Comparison of ENCODE assay signal across 29 cellular contexts in genomic region chr14:67371247-67372148, GRCh38. TPM values are rescaled to one million over a fixed set of nuclear protein-coding genes. Genes with fewer than 3 reads are reported as not detected.
DNase-seq lines count a peak whose midpoint lies in the region; ATAC-seq, FAIRE-seq and TF ChIP-seq lines count a peak whose summit lies in the region.
"Had no signal": no experiment of that assay in that cellular context is flagged by ENCODE, and none has a peak within 500 bp of the region (broad histone marks: within the 10 kb centered on the region; RNA-seq: fewer than 3 reads in every experiment).

No MANE protein-coding gene starts in this region.

- H3K79me1 ChIP-seq in IMR-90 (ENCODE audit: low read depth in 1 of 2, low read length in 2 of 2) = peaks cover 8 to 32% of the 10 kb centered on the region in 2 experiments

- peaks cover 4% of the 10 kb centered on the region; the same call in 1 of the 2 replicates for H3K9me1 ChIP-seq in IMR-90 (ENCODE audit: insufficient read depth, low read length)
- H3K9me1 ChIP-seq in keratinocyte (ENCODE audit: control insufficient read depth, extremely low read depth, insufficient read depth, low read length) = no peaks in the 10 kb centered on the region

- peak in 1 of 2 experiments; percentile 32; a peak in 3 of 6 replicates for ATAC-seq in A549
- peak; percentile 46; the same call in 1 of the 2 replicates for ATAC-seq in IMR-90 (ENCODE audit: low read depth)
- peak; percentile 10; the same call in 1 of the 3 replicates for ATAC-seq in GM12878
- ATAC-seq in HG02973 (IDR thresholded peaks at IDR 0.05; ENCODE audit: unreplicated experiment) = no peak
- ATAC-seq: heart right ventricle, left lung, right lobe of liver had no signal

- intact Hi-C loops in IMR-90 (cut with micrococcal nuclease) = no loop called here
- intact Hi-C loops in GM12878 (cut with micrococcal nuclease; ENCODE audit: unreplicated experiment) = no loop called here
- intact Hi-C loops in cardiac septum (cut with DNase I) = no loop called here

- H3K4me2 ChIP-seq in A549 = no peak overlapping the region
- no peak overlapping the region for H3K4me2 ChIP-seq in IMR-90 (ENCODE audit: low read depth, low read length)
- no peak overlapping the region for H3K4me2 ChIP-seq in GM12878 (ENCODE audit: control insufficient read depth, insufficient read depth)
- no peak overlapping the region for H3K4me2 ChIP-seq in keratinocyte (ENCODE audit: control insufficient read depth, extremely low read depth, insufficient read depth, low read depth, low read length)

- dilution Hi-C loops in IMR-90 (cut with HindIII; ENCODE audit: low sequenced_read_pairs, unreplicated experiment) (no loop called here), keratinocyte (cut with MboI; ENCODE audit: extremely low pct_ligation_motif_present, low sequenced_read_pairs) (no loop called here)

- H3K9me3 ChIP-seq in A549 (no peaks in the 10 kb centered on the region), IMR-90 (ENCODE audit: control insufficient read depth, insufficient read depth, low read length) (no peaks in the 10 kb centered on the region), GM12878 (replicated peaks; ENCODE audit: control insufficient read depth, insufficient read depth, low read length) (no peaks in the 10 kb centered on the region; the same call in 2 of the 3 replicates), keratinocyte (ENCODE audit: control insufficient read depth, low read depth, low read length) (no peaks in the 10 kb centered on the region)
- H3K9me3 ChIP-seq: heart right ventricle, left lung, right lobe of liver, SJCRH30 had no signal

- H3K79me2 ChIP-seq in GM12878 (ENCODE audit: control insufficient read depth, insufficient read depth, low read length) (peaks cover 14% of the 10 kb centered on the region), keratinocyte (ENCODE audit: control insufficient read depth, insufficient read depth, low read length) (peaks cover 57% of the 10 kb centered on the region)

- TF ChIP-seq POLR2A in A549 (IDR thresholded peaks at IDR 0.05; ENCODE audit: low read length) = no peak
- no peak for TF ChIP-seq POLR2A in IMR-90 (IDR thresholded peaks at IDR 0.05; ENCODE audit: low read depth, low read length)
- no peak for TF ChIP-seq POLR2A in GM12878 (IDR thresholded peaks at IDR 0.05; ENCODE audit: low read depth, low read length)

- H3K4me1 ChIP-seq in A549 (0 out of 3 replicates have a peak, but pooled peaks cover 5% of the 10 kb centered on the region), IMR-90 (ENCODE audit: control insufficient read depth, insufficient read depth, low read length) (peaks cover 2% of the 10 kb centered on the region; the same call in 1 of the 2 replicates), GM12878 (ENCODE audit: control insufficient read depth, insufficient read depth, low read length) (no peaks in the 10 kb centered on the region), keratinocyte (ENCODE audit: control insufficient read depth, extremely low read depth, insufficient read depth, low read length) (no peaks in the 10 kb centered on the region)
- H3K4me1 ChIP-seq: left lung, SJCRH30 had no signal

- no peak overlapping the region for H4K8ac ChIP-seq in IMR-90 (ENCODE audit: low read depth in 2 of 2, low read length in 2 of 2)

- H2AK9ac ChIP-seq in IMR-90 (replicated peaks; ENCODE audit: low read depth, low read length, poor library complexity) = no peak overlapping the region

- TF ChIP-seq CTCF in A549 (IDR thresholded peaks at IDR 0.05) = no peak
- no peak for TF ChIP-seq CTCF in IMR-90 (conservative IDR thresholded peaks at IDR 0.05; ENCODE audit: low read depth, low read length)
- no peak for TF ChIP-seq CTCF in GM12878 (IDR thresholded peaks at IDR 0.05 in 2 of 3, conservative IDR thresholded peaks at IDR 0.05 in 1 of 3; ENCODE audit: control insufficient read depth in 2 of 3, extremely low read depth in 1 of 3, insufficient read depth in 1 of 3, low read depth in 3 of 3, low read length in 3 of 3)
- TF ChIP-seq CTCF in keratinocyte (optimal IDR thresholded peaks at IDR 0.05 in 1 of 3, IDR thresholded peaks at IDR 0.05 in 1 of 3, conservative IDR thresholded peaks at IDR 0.05 in 1 of 3; ENCODE audit: extremely low read depth in 1 of 3, insufficient read depth in 2 of 3, low read length in 3 of 3) = no peak

- H3K36me3 ChIP-seq in IMR-90 (ENCODE audit: control insufficient read depth, insufficient read depth, low read length) (peaks cover 39% of the 10 kb centered on the region), GM12878 (ENCODE audit: control insufficient read depth in 2 of 2, insufficient read depth in 2 of 2, low read length in 1 of 2) (peaks cover 5 to 33% of the 10 kb centered on the region in 2 experiments), keratinocyte (ENCODE audit: control insufficient read depth in 2 of 2, extremely low read depth in 1 of 2, insufficient read depth in 2 of 2, low read length in 2 of 2) (peaks cover 12 to 24% of the 10 kb centered on the region in 2 experiments)

- SMC1A ChIA-PET in GM12878 (lab: Charles Lee; ENCODE audit: uncharacterized antibody, unreplicated experiment) = interaction anchor here (1.2 to 1.7 kb wide), 2 partner anchors 8 to 14 kb away, joined by 3 read pairs; no protein-coding TSS in a partner anchor

- H4K20me1 ChIP-seq in IMR-90 (ENCODE audit: insufficient read depth, low read length) = peaks cover 20% of the 10 kb centered on the region
- H4K20me1 ChIP-seq in GM12878 (ENCODE audit: control insufficient read depth, insufficient read depth) = no peaks in the 10 kb centered on the region
- peaks cover 10% of the 10 kb centered on the region for H4K20me1 ChIP-seq in keratinocyte (ENCODE audit: control insufficient read depth, extremely low read depth, insufficient read depth, low read length)

- RAD21 ChIA-PET in GM12878 (lab: Charles Lee; ENCODE audit: unreplicated experiment) = no interaction called here

- H3K27me3 ChIP-seq in IMR-90 (ENCODE audit: control insufficient read depth, insufficient read depth, low read length) (no peaks in the 10 kb centered on the region), GM12878 (replicated peaks in 1 of 2; ENCODE audit: control insufficient read depth in 2 of 2, insufficient read depth in 2 of 2, low read length in 1 of 2) (no peaks in the 10 kb centered on the region), keratinocyte (ENCODE audit: control insufficient read depth, extremely low read depth, insufficient read depth, low read length) (no peaks in the 10 kb centered on the region)
- H3K27me3 ChIP-seq: heart right ventricle, left lung, right lobe of liver, SJCRH30 had no signal

- CTCF ChIA-PET in A549 (lab: Yijun Ruan, JAX) = no interaction called here
- CTCF ChIA-PET in IMR-90 (lab: Yijun Ruan, JAX) = interaction anchor here (0.9 kb wide), 1 partner anchor 12 kb away, joined by 5 read pairs; the partner anchor contains the start of gene ATP6V1D
- CTCF ChIA-PET in GM12878 (lab: Yijun Ruan, JAX) = interaction anchor here (1.0 kb wide), 1 partner anchor 12 kb away, joined by 4 read pairs; the partner anchor contains the start of genes ATP6V1D and EIF2S1

- no peak overlapping the region for H2BK120ac ChIP-seq in IMR-90 (ENCODE audit: low read depth, low read length)

- H3K4me3 ChIP-seq in A549 (no peak overlapping the region), IMR-90 (ENCODE audit: insufficient read depth, low read depth, low read length) (no peak overlapping the region), GM12878 (no peak overlapping the region), keratinocyte (ENCODE audit: control insufficient read depth in 2 of 3, extremely low read depth in 1 of 3, insufficient read depth in 2 of 3, low read depth in 1 of 3, low read length in 3 of 3) (no peak overlapping the region)
- H3K4me3 ChIP-seq: heart right ventricle, left lung, right lobe of liver, SJCRH30 had no signal

- H3K56ac ChIP-seq in IMR-90 (ENCODE audit: extremely low read depth, insufficient read depth, low read length) = no peak overlapping the region

- no peak for FAIRE-seq in A549 (lab: Jason Lieb, UNC)
- no peak for FAIRE-seq in GM12878 (lab: Jason Lieb, UNC)
- no peak for FAIRE-seq in keratinocyte (lab: Jason Lieb, UNC)
- FAIRE-seq: endometrium had no signal

- no peak overlapping the region for H3K23ac ChIP-seq in IMR-90 (ENCODE audit: low read depth, low read length)

- DNase-seq in A549 (ENCODE audit: low read depth in 1 of 2, low spot score in 1 of 2) (no peak), IMR-90 (no peak), GM12878 (ENCODE audit: low read depth, low spot score) (no peak), keratinocyte (ENCODE audit: low read depth, low spot score) (no peak), HUDEP-2 (lab: John Stamatoyannopoulos, UW; ENCODE audit: unreplicated experiment in 76 of 76) (no peak), cardiac septum (ENCODE audit: low spot score) (no peak)
- DNase-seq in activated CD8-positive, alpha-beta memory T cell treated with anti-CD3 and anti-CD28 coated beads, Interleukin-2, amount 50 U/mL, for 4 hours = no peak
- DNase-seq: activated CD4-positive, alpha-beta T cell treated with anti-CD3 and anti-CD28 coated beads, Interleukin-2, amount 10 ng/mL, durations not matched to agents 7 days and 5 days; activated CD8-positive, alpha-beta memory T cell treated with anti-CD3 and anti-CD28 coated beads, Interleukin-2, amount 50 U/mL, for 48 hours; activated effector memory CD4-positive, alpha-beta T cell treated with anti-CD3 and anti-CD28 coated beads, Interleukin-2, amount 50 U/mL, for 16 hours; C1 segment of cervical spinal cord; DMS153; GDM1; H9; heart right ventricle; KBM-7; left lung; midbrain; NCI-H187 treated with DMSO at 0.1 percent for 48 hours; NCI-H2227 treated with DMSO at 0.1 percent for 48 hours; NCI-H82; nephron progenitor cell; posterior cingulate gyrus; right lobe of liver; SJCRH30; T-helper 2 cell; WERI-Rb-1 had no signal

- H2AFZ ChIP-seq in IMR-90 (replicated peaks; ENCODE audit: low read length, poor library complexity) = no peak overlapping the region
- H2AFZ ChIP-seq in GM12878 (ENCODE audit: control insufficient read depth, low read depth, low read length) = no peak overlapping the region
- H2AFZ ChIP-seq in keratinocyte (ENCODE audit: control insufficient read depth, low read length) = no peak overlapping the region

- no peak overlapping the region for H2BK5ac ChIP-seq in IMR-90 (ENCODE audit: low read depth, low read length, poor library complexity, severe bottlenecking)

- TF ChIP-seq EP300 in A549 (IDR thresholded peaks at IDR 0.05) (no peak), GM12878 (IDR thresholded peaks at IDR 0.05; ENCODE audit: borderline replicate concordance in 1 of 2, control insufficient read depth in 1 of 2, low read depth in 2 of 2, low read length in 2 of 2) (no peak)

- H3K9ac ChIP-seq in IMR-90 (ENCODE audit: low read depth, low read length) (no peak overlapping the region), GM12878 (ENCODE audit: control insufficient read depth, insufficient read depth, low read length) (no peak overlapping the region), keratinocyte (ENCODE audit: control insufficient read depth, extremely low read depth, insufficient read depth, low read length) (no peak overlapping the region)

- no peak overlapping the region for H3K18ac ChIP-seq in IMR-90 (ENCODE audit: low read depth, low read length)

- no peak overlapping the region for H4K5ac ChIP-seq in IMR-90 (ENCODE audit: low read depth, low read length)

- H3K14ac ChIP-seq in IMR-90 (replicated peaks; ENCODE audit: low read depth, low read length) = no peak overlapping the region

- no peak overlapping the region for H3K27ac ChIP-seq in A549
- H3K27ac ChIP-seq in IMR-90 (ENCODE audit: insufficient read depth, low read length) = no peak overlapping the region
- no peak overlapping the region for H3K27ac ChIP-seq in GM12878 (ENCODE audit: control insufficient read depth, insufficient read depth)
- peak overlapping the region; percentile 20 for H3K27ac ChIP-seq in keratinocyte (ENCODE audit: control insufficient read depth, insufficient read depth, low read length)
- H3K27ac ChIP-seq: heart right ventricle, left lung, right lobe of liver, SJCRH30, WERI-Rb-1 had no signal

- H2BK20ac ChIP-seq in IMR-90 (ENCODE audit: low read depth, low read length) = no peak overlapping the region

- no peak overlapping the region for H2BK15ac ChIP-seq in IMR-90 (ENCODE audit: low read depth, low read length)

- no peak for TF ChIP-seq RAD21 in A549 (conservative IDR thresholded peaks at IDR 0.05 in 1 of 2, IDR thresholded peaks at IDR 0.05 in 1 of 2)
- no peak for TF ChIP-seq RAD21 in IMR-90 (IDR thresholded peaks at IDR 0.05; ENCODE audit: low read length)
- no peak for TF ChIP-seq RAD21 in GM12878 (IDR thresholded peaks at IDR 0.05; ENCODE audit: insufficient read depth, low read depth, low read length)

- no peak overlapping the region for H2AK5ac ChIP-seq in IMR-90 (ENCODE audit: low read depth, low read length)

- H4K91ac ChIP-seq in IMR-90 (ENCODE audit: insufficient read depth, low read depth, low read length) = no peak overlapping the region

- POLR2A ChIA-PET in A549 (lab: Yijun Ruan, JAX) = interaction anchor here (0.6 kb wide), 1 partner anchor 15 kb away, joined by 3 read pairs; no protein-coding TSS in a partner anchor
- POLR2A ChIA-PET in IMR-90 (lab: Charles Lee; ENCODE audit: unreplicated experiment) = no interaction called here
- POLR2A ChIA-PET in GM12878 (lab: Charles Lee) = no interaction called here

- in situ Hi-C loops in IMR-90 (cut with MboI; ENCODE audit: low sequenced_read_pairs) = no loop called here
- in situ Hi-C loops in GM12878 (cut with MboI) = no loop called here

- 97% methylated on average over 4 of the region's 4 CpGs for WGBS in A549 (ENCODE audit: missing lambda C conversion rate)
- WGBS in IMR-90 (ENCODE audit: extremely low coverage in 2 of 2, insufficient read length in 1 of 2), 2 experiments = no CpG with 5 or more reads among the region's 4 CpGs
- WGBS in GM12878 (ENCODE audit: insufficient coverage, insufficient replicate concordance, low lambda C conversion rate, missing lambda C conversion rate) = 81% methylated on average over 4 of the region's 4 CpGs

- BruUV-seq in IMR-90 (replicated peaks; lab: Mats Ljungman, UMichigan) (no TSS peak), GM12878 (replicated peaks; lab: Mats Ljungman, UMichigan) (no TSS peak)

- no peak overlapping the region for H3K4ac ChIP-seq in IMR-90 (ENCODE audit: low read depth, low read length)

RNA-seq across cellular contexts. Expression of gene EIF2S1, which starts 11.4 kb away (rescaled TPM):
- 192 and 393 TPM in 2 replicates for polyA plus RNA-seq in A549 (2011; rRNA removed)
- polyA plus RNA-seq in A549 (2012; cell fraction: cytosol; rRNA removed) = 66.6 and 93.4 TPM in 2 replicates
- 25.6 and 30.5 TPM in 2 replicates for polyA plus RNA-seq in A549 (2012; cell fraction: nucleus; rRNA removed)
- 385 to 465 TPM (median 404 TPM) in 3 replicates for polyA plus RNA-seq in A549 (2017; fragmentation: RNase III; extraction: RNeasy Plus Mini Kit Qiagen cat#74134 plus additional on column Dnase treatment)
- polyA minus RNA-seq in A549 (2011; rRNA and poly(A)+ RNA removed) = 78.7 and 113 TPM in 2 replicates
- 125 and 360 TPM in 2 replicates for total RNA-seq in IMR-90 (2012; rRNA removed)
- polyA plus RNA-seq in IMR-90 (2012; rRNA removed) = 51.3 and 57.9 TPM in 2 replicates
- polyA plus RNA-seq in IMR-90 (2012; cell fraction: cytosol; rRNA removed) = 6.6 and 7.6 TPM in 2 replicates
- polyA plus RNA-seq in IMR-90 (2012; cell fraction: nucleus; rRNA removed; ENCODE audit: low replicate concordance) = 2.3 and 13.5 TPM in 2 replicates
- 26.5 and 30.2 TPM in 2 replicates for total RNA-seq in GM12878 (2013; cell fraction: nucleolus; rRNA removed)
- 235 and 250 TPM in 2 replicates for total RNA-seq in GM12878 (2014; rRNA removed)
- 265 and 266 TPM in 2 replicates for total RNA-seq in GM12878 (2014; rRNA removed; fragmentation: Illumina TruSeq; extraction: Trizol)
- 176 and 183 TPM in 2 replicates for total RNA-seq in GM12878 (2021)
- polyA plus RNA-seq in GM12878 (2011; ENCODE audit: low read depth) = 24.3 TPM
- polyA plus RNA-seq in GM12878 (2011; rRNA removed) = 259 and 364 TPM in 2 replicates
- polyA plus RNA-seq in GM12878 (2011; cell fraction: cytosol; rRNA removed) = 43.2 and 61.7 TPM in 2 replicates
- 44.7 and 84.3 TPM in 2 replicates for polyA plus RNA-seq in GM12878 (2011; cell fraction: nucleus; rRNA removed)
- polyA plus RNA-seq in GM12878 (2012) = 114 and 138 TPM in 2 replicates
- polyA plus RNA-seq in GM12878 (2014; fragmentation: Illumina TruSeq; extraction: Trizol) = 155 and 203 TPM in 2 replicates
- polyA plus RNA-seq in GM12878 (2014; fragmentation: Nextera tagmentation; extraction: Ambion mirVana) = 100 to 1,000 TPM; 526 to 563 TPM
- 200 and 235 TPM in 2 replicates for polyA plus RNA-seq in GM12878 (2014; rRNA removed)
- 100 to 1,000 TPM; 450 to 481 TPM for polyA plus RNA-seq in GM12878 (2016; fragmentation: Nextera tagmentation; extraction: Ambion mirVana)
- polyA minus RNA-seq in GM12878 (2011; rRNA and poly(A)+ RNA removed) = 77.7 and 133 TPM in 2 replicates
- 41.7 and 69.2 TPM in 2 replicates for polyA minus RNA-seq in GM12878 (2011; cell fraction: cytosol; rRNA and poly(A)+ RNA removed)
- 16.0 and 26.9 TPM in 2 replicates for polyA minus RNA-seq in GM12878 (2011; cell fraction: nucleus; rRNA and poly(A)+ RNA removed)
- polyA plus RNA-seq in keratinocyte = 135 to 294 TPM (median 195 TPM) in 3 replicates
- polyA plus RNA-seq in keratinocyte (2011; ENCODE audit: low read depth) = 460 TPM
- 126 and 142 TPM in 2 replicates for polyA plus RNA-seq in keratinocyte (2011; cell fraction: cytosol; rRNA removed)
- 77.1 and 156 TPM in 2 replicates for polyA plus RNA-seq in keratinocyte (2011; cell fraction: nucleus; rRNA removed)
- polyA plus RNA-seq in keratinocyte (2012; ENCODE audit: low replicate concordance) = 184 and 257 TPM in 2 replicates
- polyA minus RNA-seq in keratinocyte = 43.9 to 203 TPM (median 77.0 TPM) in 3 replicates
- polyA minus RNA-seq in keratinocyte (2011; cell fraction: cytosol; rRNA and poly(A)+ RNA removed) = 85.0 TPM
- polyA minus RNA-seq in keratinocyte (2011; cell fraction: nucleus; rRNA and poly(A)+ RNA removed) = 52.8 and 113 TPM in 2 replicates
- 89.8 TPM for total RNA-seq in cardiac septum

RNA-seq across cellular contexts. Expression of gene ATP6V1D, which starts 11.9 kb away (rescaled TPM):
- polyA plus RNA-seq in A549 (2011; rRNA removed) (70.4 and 81.7 TPM in 2 replicates), A549 (2017; fragmentation: RNase III; extraction: RNeasy Plus Mini Kit Qiagen cat#74134 plus additional on column Dnase treatment) (95.0 to 104 TPM (median 101 TPM) in 3 replicates), IMR-90 (2012; rRNA removed) (47.3 and 54.5 TPM in 2 replicates), GM12878 (2011; rRNA removed) (45.7 and 67.2 TPM in 2 replicates), GM12878 (2014; fragmentation: Illumina TruSeq; extraction: Trizol) (37.0 and 41.3 TPM in 2 replicates), GM12878 (2014; fragmentation: Nextera tagmentation; extraction: Ambion mirVana) (10 to 100 TPM; 49.9 to 71.6 TPM), GM12878 (2014; rRNA removed) (25.7 and 30.6 TPM in 2 replicates), GM12878 (2016; fragmentation: Nextera tagmentation; extraction: Ambion mirVana) (10 to 100 TPM; 62.3 to 66.6 TPM), keratinocyte (59.8 to 112 TPM (median 84.9 TPM) in 3 replicates)
- polyA plus RNA-seq in A549 (2012; cell fraction: cytosol; rRNA removed) = 19.5 and 20.5 TPM in 2 replicates
- polyA plus RNA-seq in A549 (2012; cell fraction: nucleus; rRNA removed) = 7.8 and 15.6 TPM in 2 replicates
- 23.3 and 30.2 TPM in 2 replicates for polyA minus RNA-seq in A549 (2011; rRNA and poly(A)+ RNA removed)
- total RNA-seq in IMR-90 (2012; rRNA removed) (113 and 167 TPM in 2 replicates), GM12878 (2014; rRNA removed) (34.7 and 39.8 TPM in 2 replicates), GM12878 (2014; rRNA removed; fragmentation: Illumina TruSeq; extraction: Trizol) (48.7 and 52.6 TPM in 2 replicates), GM12878 (2021) (24.0 and 27.0 TPM in 2 replicates), cardiac septum (178 TPM)
- 17.2 and 23.4 TPM in 2 replicates for polyA plus RNA-seq in IMR-90 (2012; cell fraction: cytosol; rRNA removed)
- 3.5 and 22.9 TPM in 2 replicates for polyA plus RNA-seq in IMR-90 (2012; cell fraction: nucleus; rRNA removed; ENCODE audit: low replicate concordance)
- 52.0 and 63.8 TPM in 2 replicates for total RNA-seq in GM12878 (2013; cell fraction: nucleolus; rRNA removed)
- polyA plus RNA-seq in GM12878 (2011; ENCODE audit: low read depth) = 15.6 TPM
- 18.2 and 23.0 TPM in 2 replicates for polyA plus RNA-seq in GM12878 (2011; cell fraction: cytosol; rRNA removed)
- polyA plus RNA-seq in GM12878 (2011; cell fraction: nucleus; rRNA removed) = 15.0 and 15.3 TPM in 2 replicates
- 31.0 and 31.8 TPM in 2 replicates for polyA plus RNA-seq in GM12878 (2012)
- 22.4 and 26.8 TPM in 2 replicates for polyA minus RNA-seq in GM12878 (2011; rRNA and poly(A)+ RNA removed)
- 9.0 and 12.8 TPM in 2 replicates for polyA minus RNA-seq in GM12878 (2011; cell fraction: cytosol; rRNA and poly(A)+ RNA removed)
- polyA minus RNA-seq in GM12878 (2011; cell fraction: nucleus; rRNA and poly(A)+ RNA removed) = 18.1 and 25.6 TPM in 2 replicates
- polyA plus RNA-seq in keratinocyte (2011; ENCODE audit: low read depth) = 103 TPM
- polyA plus RNA-seq in keratinocyte (2011; cell fraction: cytosol; rRNA removed) = 74.5 and 141 TPM in 2 replicates
- polyA plus RNA-seq in keratinocyte (2011; cell fraction: nucleus; rRNA removed) = 44.4 and 58.8 TPM in 2 replicates
- polyA plus RNA-seq in keratinocyte (2012; ENCODE audit: low replicate concordance) = 61.7 and 92.8 TPM in 2 replicates
- 42.9 to 70.4 TPM (median 46.5 TPM) in 3 replicates for polyA minus RNA-seq in keratinocyte
- 88.2 TPM for polyA minus RNA-seq in keratinocyte (2011; cell fraction: cytosol; rRNA and poly(A)+ RNA removed)
- polyA minus RNA-seq in keratinocyte (2011; cell fraction: nucleus; rRNA and poly(A)+ RNA removed) = 33.0 and 47.0 TPM in 2 replicates

RNA-seq across cellular contexts. Expression of gene PLEK2, which starts 40.5 kb away (rescaled TPM):
- 14.7 and 15.1 TPM in 2 replicates for polyA plus RNA-seq in A549 (2011; rRNA removed)
- 10.5 and 12.6 TPM in 2 replicates for polyA plus RNA-seq in A549 (2012; cell fraction: cytosol; rRNA removed)
- polyA plus RNA-seq in A549 (2012; cell fraction: nucleus; rRNA removed) = 6.6 and 7.9 TPM in 2 replicates
- 13.0 to 16.1 TPM (median 14.6 TPM) in 3 replicates for polyA plus RNA-seq in A549 (2017; fragmentation: RNase III; extraction: RNeasy Plus Mini Kit Qiagen cat#74134 plus additional on column Dnase treatment)
- polyA minus RNA-seq in A549 (2011; rRNA and poly(A)+ RNA removed) = 7.6 and 7.8 TPM in 2 replicates
- total RNA-seq in IMR-90 (2012; rRNA removed) = 2.2 and 2.5 TPM in 2 replicates
- 1.5 and 1.7 TPM in 2 replicates for polyA plus RNA-seq in IMR-90 (2012; rRNA removed)
- 0.64 and 1.2 TPM in 2 replicates for polyA plus RNA-seq in IMR-90 (2012; cell fraction: cytosol; rRNA removed)
- polyA plus RNA-seq in IMR-90 (2012; cell fraction: nucleus; rRNA removed; ENCODE audit: low replicate concordance) = 0.61 and 0.66 TPM in 2 replicates
- not detected in 2 replicates for total RNA-seq in GM12878 (2013; cell fraction: nucleolus; rRNA removed)
- total RNA-seq in GM12878 (2014; rRNA removed) = not detected in 2 replicates
- not detected in 2 replicates for total RNA-seq in GM12878 (2014; rRNA removed; fragmentation: Illumina TruSeq; extraction: Trizol)
- not detected in 2 replicates for total RNA-seq in GM12878 (2021)
- polyA plus RNA-seq in GM12878 (2011; ENCODE audit: low read depth) = not detected
- 0.08 and 0.10 TPM in 2 replicates for polyA plus RNA-seq in GM12878 (2011; rRNA removed)
- polyA plus RNA-seq in GM12878 (2011; cell fraction: cytosol; rRNA removed) = 0.03 TPM in 1 of 2 replicates, not detected in the other
- 0.19 TPM in 1 of 2 replicates, not detected in the other for polyA plus RNA-seq in GM12878 (2011; cell fraction: nucleus; rRNA removed)
- polyA plus RNA-seq in GM12878 (2012) = not detected in 2 replicates
- 0.36 TPM in 1 of 2 replicates, not detected in the other for polyA plus RNA-seq in GM12878 (2014; fragmentation: Illumina TruSeq; extraction: Trizol)
- not detected for polyA plus RNA-seq in GM12878 (2014; fragmentation: Nextera tagmentation; extraction: Ambion mirVana)
- polyA plus RNA-seq in GM12878 (2014; rRNA removed) = not detected in 2 replicates
- polyA plus RNA-seq in GM12878 (2016; fragmentation: Nextera tagmentation; extraction: Ambion mirVana) = under 1 TPM in 1 of 2 experiments, not detected in 1; 0.20 TPM
- not detected in 2 replicates for polyA minus RNA-seq in GM12878 (2011; rRNA and poly(A)+ RNA removed)
- not detected in 2 replicates for polyA minus RNA-seq in GM12878 (2011; cell fraction: cytosol; rRNA and poly(A)+ RNA removed)
- not detected in 2 replicates for polyA minus RNA-seq in GM12878 (2011; cell fraction: nucleus; rRNA and poly(A)+ RNA removed)
- 127 to 253 TPM (median 219 TPM) in 3 replicates for polyA plus RNA-seq in keratinocyte
- polyA plus RNA-seq in keratinocyte (2011; ENCODE audit: low read depth) = 18.3 TPM
- 168 and 236 TPM in 2 replicates for polyA plus RNA-seq in keratinocyte (2011; cell fraction: cytosol; rRNA removed)
- 108 TPM in 2 replicates for polyA plus RNA-seq in keratinocyte (2011; cell fraction: nucleus; rRNA removed)
- 40.8 and 252 TPM in 2 replicates for polyA plus RNA-seq in keratinocyte (2012; ENCODE audit: low replicate concordance)
- polyA minus RNA-seq in keratinocyte = 61.2 to 106 TPM (median 88.5 TPM) in 3 replicates
- 122 TPM for polyA minus RNA-seq in keratinocyte (2011; cell fraction: cytosol; rRNA and poly(A)+ RNA removed)
- polyA minus RNA-seq in keratinocyte (2011; cell fraction: nucleus; rRNA and poly(A)+ RNA removed) = 37.7 and 40.0 TPM in 2 replicates
- total RNA-seq in cardiac septum = 0.40 TPM
- total RNA-seq: H9, SJCRH30 had no signal
